Comparison of ENCODE assay signal across 23 cellular contexts in genomic region chr19:2815923-2816322, GRCh38. TPM values are rescaled to one million over a fixed set of nuclear protein-coding genes. Genes with fewer than 3 reads are reported as not detected.
DNase-seq lines count a peak whose midpoint lies in the region; ATAC-seq and TF ChIP-seq lines count a peak whose summit lies in the region.
"Had no signal": no experiment of that assay in that cellular context is flagged by ENCODE, and none has a peak within 500 bp of the region (broad histone marks: within the 10 kb centered on the region; RNA-seq: fewer than 3 reads in every experiment).

No MANE protein-coding gene starts in this region.

- no peak overlapping the region for H3K4me3 ChIP-seq in IMR-90 (ENCODE audit: insufficient read depth, low read depth, low read length)
- H3K4me3 ChIP-seq in lower lobe of right lung: no peak overlapping the region
- H3K4me3 ChIP-seq: GM12878, SJCRH30 had no signal

- H3K36me3 ChIP-seq in IMR-90 (ENCODE audit: control insufficient read depth, insufficient read depth, low read length) (peaks cover 16% of the 10 kb centered on the region), lower lobe of right lung (peaks cover 8% of the 10 kb centered on the region)

- no peak overlapping the region for H3K4ac ChIP-seq in IMR-90 (ENCODE audit: low read depth, low read length)

- no peak overlapping the region for H3K18ac ChIP-seq in IMR-90 (ENCODE audit: low read depth, low read length)

- dilution Hi-C loops in IMR-90 (cut with HindIII; ENCODE audit: low sequenced_read_pairs, unreplicated experiment): no loop called here

- no peak overlapping the region for H3K23ac ChIP-seq in IMR-90 (ENCODE audit: low read depth, low read length)

- peak overlapping the region; percentile 24 for H2AK9ac ChIP-seq in IMR-90 (replicated peaks; ENCODE audit: low read depth, low read length, poor library complexity)

- 0 out of 2 replicates have a peak, but pooled peaks cover 4% of the 10 kb centered on the region for H3K9me1 ChIP-seq in IMR-90 (ENCODE audit: insufficient read depth, low read length)

- H4K8ac ChIP-seq in IMR-90 (ENCODE audit: low read depth in 2 of 2, low read length in 2 of 2): no peak overlapping the region

- no peak overlapping the region for H3K14ac ChIP-seq in IMR-90 (replicated peaks; ENCODE audit: low read depth, low read length)

- H3K9ac ChIP-seq in IMR-90 (ENCODE audit: low read depth, low read length): no peak overlapping the region

- POLR2A ChIA-PET in IMR-90 (lab: Charles Lee; ENCODE audit: unreplicated experiment): no interaction called here

- H2BK5ac ChIP-seq in IMR-90 (ENCODE audit: low read depth, low read length, poor library complexity, severe bottlenecking): no peak overlapping the region

- no peak overlapping the region for H2BK120ac ChIP-seq in IMR-90 (ENCODE audit: low read depth, low read length)

- no peak overlapping the region for H2AK5ac ChIP-seq in IMR-90 (ENCODE audit: low read depth, low read length)

- TF ChIP-seq POLR2A in IMR-90 (IDR thresholded peaks at IDR 0.05; ENCODE audit: low read depth, low read length): no peak

- H3K56ac ChIP-seq in IMR-90 (ENCODE audit: extremely low read depth, insufficient read depth, low read length): no peak overlapping the region

- peak; percentile 5 for DNase-seq in AG08396 (ENCODE audit: low spot score)
- DNase-seq in GM13977 (ENCODE audit: low spot score): peak; percentile 31
- DNase-seq in IMR-90: no peak
- DNase-seq in lower lobe of right lung: peak; percentile 42
- no peak for DNase-seq in NCI-H2081 (lab: John Stamatoyannopoulos, UW)
- no peak for DNase-seq in GM19240 (ENCODE audit: insufficient read length, low spot score)
- no peak for DNase-seq in NCI-H187 treated with DMSO at 0.1 percent for 48 hours (lab: John Stamatoyannopoulos, UW)
- DNase-seq: BE2C, Karpas-422, NCI-H1092 treated with DMSO at 0.1 percent for 48 hours, NCI-H1436, NCI-H187, NCI-H446, NCI-H524 treated with DMSO at 0.1 percent for 48 hours, NCI-H774, SJCRH30, T-cell had no signal

- no peak for TF ChIP-seq RAD21 in IMR-90 (IDR thresholded peaks at IDR 0.05; ENCODE audit: low read length)

- in situ Hi-C loops in GM13977 (cut with MboI; ENCODE audit: low pct_unique_long_range_greater_than_20kb, low sequenced_read_pairs, unreplicated experiment) (no loop called here), IMR-90 (cut with MboI; ENCODE audit: low sequenced_read_pairs) (no loop called here)

- no peak overlapping the region for H3K4me2 ChIP-seq in IMR-90 (ENCODE audit: low read depth, low read length)

- H2BK15ac ChIP-seq in IMR-90 (ENCODE audit: low read depth, low read length): no peak overlapping the region

- no peak overlapping the region for H2AFZ ChIP-seq in IMR-90 (replicated peaks; ENCODE audit: low read length, poor library complexity)

- no peak overlapping the region for H2BK20ac ChIP-seq in IMR-90 (ENCODE audit: low read depth, low read length)

- H3K27ac ChIP-seq in IMR-90 (ENCODE audit: insufficient read depth, low read length): no peak overlapping the region
- no peak overlapping the region for H3K27ac ChIP-seq in lower lobe of right lung
- H3K27ac ChIP-seq: HL-60, SJCRH30 had no signal

- peaks cover 6 to 7% of the 10 kb centered on the region in 2 experiments; a peak in 2 of 4 replicates for H3K79me1 ChIP-seq in IMR-90 (ENCODE audit: low read depth in 1 of 2, low read length in 2 of 2)

- H4K5ac ChIP-seq in IMR-90 (ENCODE audit: low read depth, low read length): no peak overlapping the region

- H3K4me1 ChIP-seq in IMR-90 (ENCODE audit: control insufficient read depth, insufficient read depth, low read length): no peaks in the 10 kb centered on the region; the same call in 1 of the 2 replicates
- H3K4me1 ChIP-seq in lower lobe of right lung: peaks cover 13% of the 10 kb centered on the region
- H3K4me1 ChIP-seq: BE2C, SJCRH30 had no signal

- H4K20me1 ChIP-seq in IMR-90 (ENCODE audit: insufficient read depth, low read length): no peaks in the 10 kb centered on the region

- intact Hi-C loops in IMR-90 (cut with micrococcal nuclease): no loop called here
- intact Hi-C loops in lower lobe of right lung (cut with DNase I): no loop called here

- H3K9me3 ChIP-seq in IMR-90 (ENCODE audit: control insufficient read depth, insufficient read depth, low read length) (no peaks in the 10 kb centered on the region), lower lobe of right lung (no peaks in the 10 kb centered on the region)
- H3K9me3 ChIP-seq: BE2C, SJCRH30 had no signal

- CTCF ChIA-PET in IMR-90 (lab: Yijun Ruan, JAX): no interaction called here

- 93% methylated on average over 6 of the region's 15 CpGs; no CpG with 5 or more reads in 1 of the 2 experiments for WGBS in IMR-90 (ENCODE audit: extremely low coverage in 2 of 2, insufficient read length in 1 of 2), 2 experiments

- BruUV-seq in IMR-90 (replicated peaks; lab: Mats Ljungman, UMichigan): no TSS peak

- no peak for TF ChIP-seq CTCF in GM13977 (IDR thresholded peaks at IDR 0.05; ENCODE audit: extremely low read depth, insufficient read depth, missing control alignments)
- no peak for TF ChIP-seq CTCF in IMR-90 (conservative IDR thresholded peaks at IDR 0.05; ENCODE audit: low read depth, low read length)
- no peak for TF ChIP-seq CTCF in lower lobe of right lung (IDR thresholded peaks at IDR 0.05)

- H3K27me3 ChIP-seq in IMR-90 (ENCODE audit: control insufficient read depth, insufficient read depth, low read length): no peaks in the 10 kb centered on the region
- H3K27me3 ChIP-seq in lower lobe of right lung (ENCODE audit: low read depth): no peaks in the 10 kb centered on the region
- H3K27me3 ChIP-seq: BE2C, SJCRH30 had no signal

- H4K91ac ChIP-seq in IMR-90 (ENCODE audit: insufficient read depth, low read depth, low read length): no peak overlapping the region

- ATAC-seq in IMR-90 (ENCODE audit: low read depth) (no peak), lower lobe of right lung (no peak), GM18502 (IDR thresholded peaks at IDR 0.05; ENCODE audit: poor library complexity, unreplicated experiment) (no peak)
- ATAC-seq: GM12878, Right ventricle myocardium inferior, T-cell had no signal

TF ChIP-seq in IMR-90, 13 proteins besides CTCF, POLR2A, EP300 and RAD21 (continues in another document):
- TF ChIP-seq SMC3 (IDR thresholded peaks at IDR 0.05; ENCODE audit: low read depth, low read length) (no peak), NFE2L2 (IDR thresholded peaks at IDR 0.05; ENCODE audit: low read depth, low read length) (no peak), RCOR1 (IDR thresholded peaks at IDR 0.05; ENCODE audit: insufficient replicate concordance, low read length) (no peak), BHLHE40 (IDR thresholded peaks at IDR 0.05; ENCODE audit: low read depth, low read length) (no peak), CEBPB (IDR thresholded peaks at IDR 0.05; ENCODE audit: low read depth, low read length) (no peak), CHD1 (IDR thresholded peaks at IDR 0.05; ENCODE audit: low read depth, low read length) (no peak), RFX5 (IDR thresholded peaks at IDR 0.05; ENCODE audit: low read depth, low read length) (no peak), MAZ (IDR thresholded peaks at IDR 0.05; ENCODE audit: borderline replicate concordance, low read depth, low read length) (no peak), ELK1 (IDR thresholded peaks at IDR 0.05; ENCODE audit: borderline replicate concordance, low read depth, low read length) (no peak), MAFK (IDR thresholded peaks at IDR 0.05; ENCODE audit: low read depth, low read length) (no peak), FOS (IDR thresholded peaks at IDR 0.05; ENCODE audit: low read depth, low read length) (no peak), USF2 (IDR thresholded peaks at IDR 0.05; ENCODE audit: low read depth, low read length) (no peak)

RNA-seq across cellular contexts. Expression of gene ZNF554, which starts 3.7 kb away (rescaled TPM):
- total RNA-seq in IMR-90 (2012; rRNA removed): 1.9 and 3.0 TPM in 2 replicates
- 1.2 and 1.5 TPM in 2 replicates for polyA plus RNA-seq in IMR-90 (2012; rRNA removed)
- 0.54 and 0.78 TPM in 2 replicates for polyA plus RNA-seq in IMR-90 (2012; cell fraction: cytosol; rRNA removed)
- polyA plus RNA-seq in IMR-90 (2012; cell fraction: nucleus; rRNA removed; ENCODE audit: low replicate concordance): 2.1 and 5.2 TPM in 2 replicates
- 4.2 TPM for total RNA-seq in lower lobe of right lung

RNA-seq across cellular contexts. Expression of gene ZNF555, which starts 25.4 kb away (rescaled TPM):
- total RNA-seq in IMR-90 (2012; rRNA removed): 6.4 and 9.7 TPM in 2 replicates
- polyA plus RNA-seq in IMR-90 (2012; rRNA removed): 1.6 and 2.8 TPM in 2 replicates
- 0.31 and 0.58 TPM in 2 replicates for polyA plus RNA-seq in IMR-90 (2012; cell fraction: cytosol; rRNA removed)
- 0.36 and 2.9 TPM in 2 replicates for polyA plus RNA-seq in IMR-90 (2012; cell fraction: nucleus; rRNA removed; ENCODE audit: low replicate concordance)
- total RNA-seq in lower lobe of right lung: 7.7 TPM

RNA-seq across cellular contexts. Expression of gene THOP1, which starts 30.6 kb away (rescaled TPM):
- total RNA-seq in IMR-90 (2012; rRNA removed) (57.5 and 62.8 TPM in 2 replicates), lower lobe of right lung (34.9 TPM)
- polyA plus RNA-seq in IMR-90 (2012; rRNA removed): 91.9 and 110 TPM in 2 replicates
- 95.4 and 118 TPM in 2 replicates for polyA plus RNA-seq in IMR-90 (2012; cell fraction: cytosol; rRNA removed)
- 119 and 345 TPM in 2 replicates for polyA plus RNA-seq in IMR-90 (2012; cell fraction: nucleus; rRNA removed; ENCODE audit: low replicate concordance)

RNA-seq across cellular contexts. Expression of gene SGTA, which starts 32.9 kb away (rescaled TPM):
- total RNA-seq in IMR-90 (2012; rRNA removed) (17.4 and 20.6 TPM in 2 replicates), lower lobe of right lung (41.6 TPM)
- polyA plus RNA-seq in IMR-90 (2012; rRNA removed): 72.9 and 89.7 TPM in 2 replicates
- polyA plus RNA-seq in IMR-90 (2012; cell fraction: cytosol; rRNA removed): 87.9 and 139 TPM in 2 replicates
- polyA plus RNA-seq in IMR-90 (2012; cell fraction: nucleus; rRNA removed; ENCODE audit: low replicate concordance): 60.8 and 101 TPM in 2 replicates

RNA-seq across cellular contexts. Expression of gene ZNF556, which starts 51.2 kb away (rescaled TPM):
- total RNA-seq in IMR-90 (2012; rRNA removed) (not detected in 2 replicates), lower lobe of right lung (not detected)
- polyA plus RNA-seq in IMR-90 (2012; rRNA removed): not detected in 2 replicates
- polyA plus RNA-seq in IMR-90 (2012; cell fraction: cytosol; rRNA removed): not detected in 2 replicates
- not detected in 2 replicates for polyA plus RNA-seq in IMR-90 (2012; cell fraction: nucleus; rRNA removed; ENCODE audit: low replicate concordance)
- total RNA-seq: GM12878, H1, Right ventricle myocardium inferior, T-cell had no signal
- polyA plus RNA-seq: CD14-positive monocyte, GM12878, H1 had no signal

Comparison
In these comparisons a context has a peak if more than half of its experiments do, and no peak if none do; other contexts are left out.
1. DNase-seq: peak in AG08396 (single experiment), GM13977 (single experiment) and lower lobe of right lung (single experiment); none in IMR-90 (single experiment), NCI-H2081 (0 of 2), GM19240 (single experiment) and NCI-H187 treated with DMSO at 0.1 percent for 48 hours (single experiment).